Comparison of ENCODE assay signal across 8 cellular contexts in the genomic region with DNA sequence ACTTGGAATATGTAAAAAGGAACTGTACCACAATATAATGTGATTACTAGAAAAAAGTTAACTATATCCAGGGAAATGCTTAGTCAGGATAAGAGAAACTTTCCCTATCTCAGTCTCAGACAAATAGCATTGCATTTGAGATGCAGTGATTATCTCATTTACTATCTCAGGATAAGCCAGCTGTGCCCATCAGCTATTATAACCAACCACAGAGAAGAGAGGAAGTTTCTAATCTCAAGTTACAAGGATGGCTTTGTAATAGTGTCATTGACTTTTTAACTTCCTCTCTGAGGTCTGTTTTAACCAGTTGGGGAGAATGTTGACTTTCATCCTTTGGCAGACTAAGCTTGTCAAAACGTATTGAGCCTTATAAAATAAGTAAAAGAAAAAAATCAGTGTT. TPM values are rescaled to one million over a fixed set of nuclear protein-coding genes. Genes with fewer than 3 reads are reported as not detected.
A peak's percentile ranks its signal among the peaks of the same experiment; 100 is the strongest.
DNase-seq lines count a peak whose midpoint lies in the region; ATAC-seq and TF ChIP-seq lines count a peak whose summit lies in the region.

No MANE protein-coding gene starts in this region.

- H3K36me3 ChIP-seq in GM06990 (ENCODE audit: control insufficient read depth, insufficient read depth, low read length): peaks cover 15% of the 10 kb centered on the region
- H3K36me3 ChIP-seq in spleen: peaks cover 0 to 51% (median 13%) of the 10 kb centered on the region in 6 donors
- H3K36me3 ChIP-seq in MG63: no peaks in the 10 kb centered on the region

- TF ChIP-seq POLR2A in spleen (IDR thresholded peaks at IDR 0.05): no peak

- intact Hi-C loops in spleen (cut with DNase I; ENCODE audit: low total_unique reads): no loop called here

- peak; percentile 37 for DNase-seq in GM06990 (ENCODE audit: extremely low read depth, insufficient read length)
- peak; percentile 83 to 90 for DNase-seq in Kasumi-1 (lab: John Stamatoyannopoulos, UW)
- DNase-seq in dedifferentiated amniotic fluid mesenchymal stem cell (ENCODE audit: extremely low spot score): peak; percentile 44
- DNase-seq in activated CD8-positive, alpha-beta memory T cell treated with anti-CD3 and anti-CD28 coated beads, Interleukin-2, amount 50 U/mL, for 48 hours: no peak
- DNase-seq in spleen: no peak
- no peak for DNase-seq in UCSD-AML1 (lab: John Stamatoyannopoulos, UW; ENCODE audit: unreplicated experiment)
- no peak for DNase-seq in MG63

- H3K27me3 ChIP-seq in GM06990 (replicated peaks; ENCODE audit: control insufficient read depth, insufficient read depth, low read length) (no peaks in the 10 kb centered on the region), spleen (replicated peaks in 1 of 7) (no peaks in the 10 kb centered on the region), MG63 (no peaks in the 10 kb centered on the region)

- H3K9me3 ChIP-seq in spleen (no peaks in the 10 kb centered on the region), MG63 (no peaks in the 10 kb centered on the region)

- TF ChIP-seq CTCF in GM06990 (IDR thresholded peaks at IDR 0.05; ENCODE audit: insufficient read depth, low read length, poor library complexity, severe bottlenecking): no peak
- TF ChIP-seq CTCF in spleen (IDR thresholded peaks at IDR 0.05 in 8 of 11, conservative IDR thresholded peaks at IDR 0.05 in 3 of 11): no peak

- peaks cover 6 to 33% (median 12%) of the 10 kb centered on the region in 6 donors for H3K4me1 ChIP-seq in spleen

- peak; percentile 65 for ATAC-seq in GM21723 (IDR thresholded peaks at IDR 0.05; ENCODE audit: unreplicated experiment)

- peak overlapping the region in 1 of 8 donors; percentile 5 for H3K27ac ChIP-seq in spleen

- 7 to 16% (median 11%) methylated on average over 1 of the region's 1 CpG for WGBS in spleen, 5 donors

- H3K4me3 ChIP-seq in GM06990 (replicated peaks; ENCODE audit: low read depth, low read length) (no peak overlapping the region), spleen (no peak overlapping the region), MG63 (no peak overlapping the region)

RNA-seq across cellular contexts. Expression of gene SNX25, which starts 56.5 kb away (rescaled TPM):
- 10 to 100 TPM; 24.3 to 49.6 (median 36.7) TPM for total RNA-seq in spleen
- polyA plus RNA-seq in spleen: 10 to 100 TPM in 2 of 3 donors, 1 to 10 TPM in 1; 9.6 to 16.0 (median 14.1) TPM
- 8.2 and 9.0 TPM in 2 replicates for total RNA-seq in MG63 (2014; rRNA removed; shearing (Covaris generic); ENCODE audit: low replicate concordance)

Comparison
In these comparisons a context has a peak if more than half of its experiments do, and no peak if none do; other contexts are left out.
1. DNase-seq: peak in GM06990 (single experiment), Kasumi-1 (2 of 2) and dedifferentiated amniotic fluid mesenchymal stem cell (single experiment); none in activated CD8-positive, alpha-beta memory T cell treated with anti-CD3 and anti-CD28 coated beads, Interleukin-2, amount 50 U/mL, for 48 hours (single experiment), spleen (single experiment), UCSD-AML1 (single experiment) and MG63 (single experiment).